In genomic region chr14:39440975-39441374, GRCh38 we compare ENCODE assay signal across 6 cellular contexts.
"Had no signal": no experiment of that assay in that cellular context is flagged by ENCODE, and none has a peak within 500 bp of the region (broad histone marks: within the 10 kb centered on the region; RNA-seq: fewer than 3 reads in every experiment).

No MANE protein-coding gene starts in this region.

- H3K4me1 ChIP-seq: HAP-1 had no signal

- H3K27me3 Mint-ChIP-seq: IgD-negative memory B cell had no signal

- H3K4me3 Mint-ChIP-seq: GM23338, IgD-negative memory B cell had no signal

- H3K9me3 ChIP-seq: HAP-1 had no signal

- H3K36me3 ChIP-seq: HAP-1 had no signal

- ATAC-seq: GM23338, HCT116 had no signal

- H3K4me1 Mint-ChIP-seq: GM23338, IgD-negative memory B cell had no signal

- H3K27ac Mint-ChIP-seq: GM23338, IgD-negative memory B cell had no signal

- H3K4me3 ChIP-seq: GM23338, HAP-1 had no signal

- DNase-seq: H7 had no signal

- FAIRE-seq: HTR-8/SVneo had no signal
